1 cellular context compared by ENCODE assay signal in genomic region chr22:20771918-20772625, GRCh38.
TF ChIP-seq lines count a peak whose summit lies in the region.

No MANE protein-coding gene starts in this region.

TF ChIP-seq in K562, 482 proteins besides CTCF, POLR2A, EP300 and RAD21 (continued from another document):
- TF ChIP-seq ZNF444 (CRISPR knock-in tag; IDR thresholded peaks at IDR 0.05) (no peak), SIX5 (IDR thresholded peaks at IDR 0.05; ENCODE audit: borderline replicate concordance in 1 of 2, insufficient read depth in 1 of 2, low read depth in 1 of 2, low read length in 2 of 2) (0 out of 4 replicates have a peak, but pooled peaks of 1 of the 2 experiments have one; percentile 9), ZNF239 (CRISPR knock-in tag; IDR thresholded peaks at IDR 0.05) (no peak), ZNF12 (CRISPR knock-in tag; IDR thresholded peaks at IDR 0.05) (no peak), HDAC8 (tag; IDR thresholded peaks at IDR 0.05) (no peak), ZNF316 (IDR thresholded peaks at IDR 0.05) (no peak), POLR3A (IDR thresholded peaks at IDR 0.05; ENCODE audit: borderline replicate concordance, extremely low read depth, insufficient read depth, insufficient read length) (no peak), PHF8 (IDR thresholded peaks at IDR 0.05; ENCODE audit: borderline replicate concordance, low read length) (no peak), KDM2B (CRISPR knock-in tag; IDR thresholded peaks at IDR 0.05) (peak; percentile 62; the same call in 1 of the 2 replicates)
- TF ChIP-seq, protein P1, sequence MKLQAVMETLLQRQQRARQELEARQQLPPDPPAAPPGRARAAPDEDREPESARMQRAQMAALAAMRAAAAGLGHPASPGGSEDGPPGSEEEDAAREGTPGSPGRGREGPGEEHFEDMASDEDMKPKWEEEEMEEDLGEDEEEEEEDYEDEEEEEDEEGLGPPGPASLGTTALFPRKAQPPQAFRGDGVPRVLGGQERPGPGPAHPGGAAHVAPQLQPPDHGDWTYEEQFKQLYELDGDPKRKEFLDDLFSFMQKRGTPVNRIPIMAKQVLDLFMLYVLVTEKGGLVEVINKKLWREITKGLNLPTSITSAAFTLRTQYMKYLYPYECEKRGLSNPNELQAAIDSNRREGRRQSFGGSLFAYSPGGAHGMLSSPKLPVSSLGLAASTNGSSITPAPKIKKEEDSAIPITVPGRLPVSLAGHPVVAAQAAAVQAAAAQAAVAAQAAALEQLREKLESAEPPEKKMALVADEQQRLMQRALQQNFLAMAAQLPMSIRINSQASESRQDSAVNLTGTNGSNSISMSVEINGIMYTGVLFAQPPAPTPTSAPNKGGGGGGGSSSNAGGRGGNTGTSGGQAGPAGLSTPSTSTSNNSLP (IDR thresholded peaks at IDR 0.05; ENCODE audit: borderline replicate concordance, low read depth, low read length), result peak; percentile 51; the same call in 1 of the 2 replicates
- TF ChIP-seq, protein P2, sequence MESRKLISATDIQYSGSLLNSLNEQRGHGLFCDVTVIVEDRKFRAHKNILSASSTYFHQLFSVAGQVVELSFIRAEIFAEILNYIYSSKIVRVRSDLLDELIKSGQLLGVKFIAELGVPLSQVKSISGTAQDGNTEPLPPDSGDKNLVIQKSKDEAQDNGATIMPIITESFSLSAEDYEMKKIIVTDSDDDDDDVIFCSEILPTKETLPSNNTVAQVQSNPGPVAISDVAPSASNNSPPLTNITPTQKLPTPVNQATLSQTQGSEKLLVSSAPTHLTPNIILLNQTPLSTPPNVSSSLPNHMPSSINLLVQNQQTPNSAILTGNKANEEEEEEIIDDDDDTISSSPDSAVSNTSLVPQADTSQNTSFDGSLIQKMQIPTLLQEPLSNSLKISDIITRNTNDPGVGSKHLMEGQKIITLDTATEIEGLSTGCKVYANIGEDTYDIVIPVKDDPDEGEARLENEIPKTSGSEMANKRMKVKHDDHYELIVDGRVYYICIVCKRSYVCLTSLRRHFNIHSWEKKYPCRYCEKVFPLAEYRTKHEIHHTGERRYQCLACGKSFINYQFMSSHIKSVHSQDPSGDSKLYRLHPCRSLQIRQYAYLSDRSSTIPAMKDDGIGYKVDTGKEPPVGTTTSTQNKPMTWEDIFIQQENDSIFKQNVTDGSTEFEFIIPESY (CRISPR knock-in tag; IDR thresholded peaks at IDR 0.05), result peak; percentile 79
